Comparison of ENCODE assay signal across 14 cellular contexts in genomic region chr4:142416121-142416520, GRCh38.
DNase-seq lines count a peak whose midpoint lies in the region; ATAC-seq and TF ChIP-seq lines count a peak whose summit lies in the region.
"Had no signal": no experiment of that assay in that cellular context is flagged by ENCODE, and none has a peak within 500 bp of the region (broad histone marks: within the 10 kb centered on the region; RNA-seq: fewer than 3 reads in every experiment).

No MANE protein-coding gene starts in this region.

- H3K27ac Mint-ChIP-seq in activated CD8-positive, alpha-beta T cell treated with anti-CD3 and anti-CD28 coated beads, Interleukin-2, amount 10 ng/mL, durations not matched to agents 7 days and 5 days = peak overlapping the region; percentile 69
- H3K27ac Mint-ChIP-seq: CD14-positive monocyte had no signal

- DNase-seq in AG10803 (ENCODE audit: low read depth) = peak; percentile 92
- peak; percentile 42 for DNase-seq in EL
- no peak for DNase-seq in activated CD8-positive, alpha-beta T cell treated with anti-CD3 and anti-CD28 coated beads, Interleukin-2, amount 10 ng/mL, durations not matched to agents 7 days and 5 days
- peak; percentile 77 for DNase-seq in fibroblast of mammary gland (ENCODE audit: low read depth)
- DNase-seq in HEK293T (ENCODE audit: extremely low spot score) = no peak
- no peak for DNase-seq in aorta
- DNase-seq: GDM1, hippocampal formation, T-helper 9 cell had no signal

- H3K36me3 ChIP-seq in aorta (ENCODE audit: control insufficient read depth in 1 of 2, insufficient read depth in 2 of 2, low read length in 1 of 2) = no peaks in the 10 kb centered on the region
- H3K36me3 ChIP-seq: HAP-1, neutrophil had no signal

- CTCF ChIA-PET in activated CD8-positive, alpha-beta T cell treated with anti-CD3 and anti-CD28 coated beads, Interleukin-2, amount 10 ng/mL, durations not matched to agents 7 days and 5 days (lab: Charles Lee) = interaction anchor here (1.0 to 2.1 kb wide), 10 partner anchors 8 to 306 kb away, joined by 3 to 36 read pairs (median 4); no protein-coding TSS in a partner anchor
- CTCF ChIA-PET in HEK293T (lab: Yijun Ruan, JAX) = no interaction called here

- no peaks in the 10 kb centered on the region for H3K9me3 ChIP-seq in aorta (ENCODE audit: control insufficient read depth, low read length)
- H3K9me3 ChIP-seq: HAP-1, neutrophil had no signal

- no peak for TF ChIP-seq CTCF in AG10803 (conservative IDR thresholded peaks at IDR 0.05; ENCODE audit: low read length)
- no peak for TF ChIP-seq CTCF in fibroblast of mammary gland (conservative IDR thresholded peaks at IDR 0.05; ENCODE audit: control insufficient read depth, insufficient read depth, low read depth, low read length)

- no peak overlapping the region for H3K27ac ChIP-seq in aorta (ENCODE audit: low read depth in 1 of 2, low read length in 2 of 2)
- H3K27ac ChIP-seq: neutrophil had no signal

- no peak overlapping the region for H3K4me3 ChIP-seq in AG10803 (ENCODE audit: low read length)
- H3K4me3 ChIP-seq in fibroblast of mammary gland (ENCODE audit: control insufficient read depth, low read depth, low read length) = no peak overlapping the region
- H3K4me3 ChIP-seq in aorta (ENCODE audit: low read length in 2 of 2) = no peak overlapping the region
- H3K4me3 ChIP-seq: HAP-1 had no signal

- intact Hi-C loops in aorta (cut with DNase I) = no loop called here

- no peaks in the 10 kb centered on the region for H3K9me3 Mint-ChIP-seq in activated CD8-positive, alpha-beta T cell treated with anti-CD3 and anti-CD28 coated beads, Interleukin-2, amount 10 ng/mL, durations not matched to agents 7 days and 5 days (ENCODE audit: insufficient read depth)

- no peaks in the 10 kb centered on the region for H3K4me1 ChIP-seq in aorta (ENCODE audit: control insufficient read depth in 1 of 2, insufficient read depth in 2 of 2, low read length in 2 of 2)
- H3K4me1 ChIP-seq: HAP-1 had no signal

- peak overlapping the region; percentile 32 for H3K4me3 Mint-ChIP-seq in activated CD8-positive, alpha-beta T cell treated with anti-CD3 and anti-CD28 coated beads, Interleukin-2, amount 10 ng/mL, durations not matched to agents 7 days and 5 days
- H3K4me3 Mint-ChIP-seq: CD14-positive monocyte had no signal

- WGBS in aorta, 2 donors = 24 to 38% methylated on average over 1 of the region's 1 CpG

- peaks cover 39% of the 10 kb centered on the region for H3K4me1 Mint-ChIP-seq in activated CD8-positive, alpha-beta T cell treated with anti-CD3 and anti-CD28 coated beads, Interleukin-2, amount 10 ng/mL, durations not matched to agents 7 days and 5 days (ENCODE audit: low read depth)
- H3K4me1 Mint-ChIP-seq: CD14-positive monocyte had no signal

- no peak for ATAC-seq in activated CD8-positive, alpha-beta T cell treated with anti-CD3 and anti-CD28 coated beads, Interleukin-2, amount 10 ng/mL, durations not matched to agents 7 days and 5 days
- no peak for ATAC-seq in GM21423 (IDR thresholded peaks at IDR 0.05; ENCODE audit: unreplicated experiment)
- no peak for ATAC-seq in GM21723 (IDR thresholded peaks at IDR 0.05; ENCODE audit: unreplicated experiment)
- no peak for ATAC-seq in aorta (ENCODE audit: low FRiP score)

- peaks cover 8% of the 10 kb centered on the region for H3K36me3 Mint-ChIP-seq in activated CD8-positive, alpha-beta T cell treated with anti-CD3 and anti-CD28 coated beads, Interleukin-2, amount 10 ng/mL, durations not matched to agents 7 days and 5 days (ENCODE audit: low read depth)
- H3K36me3 Mint-ChIP-seq: CD14-positive monocyte had no signal

- H3K27me3 Mint-ChIP-seq in activated CD8-positive, alpha-beta T cell treated with anti-CD3 and anti-CD28 coated beads, Interleukin-2, amount 10 ng/mL, durations not matched to agents 7 days and 5 days (ENCODE audit: low read depth) = no peaks in the 10 kb centered on the region

- POLR2A ChIA-PET in activated CD8-positive, alpha-beta T cell treated with anti-CD3 and anti-CD28 coated beads, Interleukin-2, amount 10 ng/mL, durations not matched to agents 7 days and 5 days (lab: Charles Lee) = interaction anchor here (1.2 to 6.6 kb wide), 3 partner anchors 11 to 68 kb away, joined by 3 to 106 read pairs (median 9); no protein-coding TSS in a partner anchor
- POLR2A ChIA-PET in HEK293T (lab: Yijun Ruan, JAX) = no interaction called here

- H3K27me3 ChIP-seq in aorta (ENCODE audit: control insufficient read depth in 1 of 2, insufficient read depth in 2 of 2, low read length in 1 of 2) = no peaks in the 10 kb centered on the region
- H3K27me3 ChIP-seq: neutrophil had no signal

TF ChIP-seq in HEK293T, 16 proteins besides CTCF, POLR2A, EP300 and RAD21:
- no peak for TF ChIP-seq SP1 (IDR thresholded peaks at IDR 0.05)
- no peak for TF ChIP-seq NFRKB (IDR thresholded peaks at IDR 0.05)
- no peak for TF ChIP-seq FOXA1 (IDR thresholded peaks at IDR 0.05)
- TF ChIP-seq CTBP1 (IDR thresholded peaks at IDR 0.05; ENCODE audit: borderline replicate concordance) = no peak
- no peak for TF ChIP-seq FOXM1 (IDR thresholded peaks at IDR 0.05; ENCODE audit: borderline replicate concordance)
- TF ChIP-seq HDGF (IDR thresholded peaks at IDR 0.05; ENCODE audit: borderline replicate concordance) = no peak
- no peak for TF ChIP-seq L3MBTL2 (conservative IDR thresholded peaks at IDR 0.05)
- no peak for TF ChIP-seq LEF1 (IDR thresholded peaks at IDR 0.05; ENCODE audit: borderline replicate concordance)
- TF ChIP-seq ARNT (IDR thresholded peaks at IDR 0.05) = no peak
- TF ChIP-seq ZNF384 (IDR thresholded peaks at IDR 0.05) = no peak
- TF ChIP-seq TARDBP (IDR thresholded peaks at IDR 0.05) = no peak
- no peak for TF ChIP-seq PKNOX1 (IDR thresholded peaks at IDR 0.05)

Comparison
In these comparisons a context has a peak if more than half of its experiments do, and no peak if none do; other contexts are left out.
1. DNase-seq: peak in AG10803 (single experiment), EL (single experiment) and fibroblast of mammary gland (single experiment); none in activated CD8-positive, alpha-beta T cell treated with anti-CD3 and anti-CD28 coated beads, Interleukin-2, amount 10 ng/mL, durations not matched to agents 7 days and 5 days (single experiment), HEK293T (single experiment) and aorta (0 of 2).